ENCODE assay signal across 21 cellular contexts in the genomic region with DNA sequence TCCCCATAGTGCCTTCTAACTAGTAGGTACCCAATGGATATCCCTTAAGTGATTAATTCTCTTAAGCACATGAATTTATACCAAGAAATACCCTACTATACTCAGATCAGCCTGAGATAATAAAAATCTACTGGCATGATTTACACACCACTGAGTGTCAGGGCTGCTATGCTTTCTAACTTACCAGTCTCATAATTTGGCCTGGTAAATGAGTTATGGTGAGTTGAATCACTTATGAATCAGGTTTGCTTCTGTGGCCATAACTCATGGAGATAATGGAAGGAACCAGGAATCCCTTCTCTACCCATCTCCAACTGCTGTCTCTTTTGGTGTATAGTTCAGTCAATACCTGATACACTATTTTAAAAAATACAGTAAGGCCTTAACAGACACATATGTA.
"Had no signal": no experiment of that assay in that cellular context is flagged by ENCODE, and none has a peak within 500 bp of the region (broad histone marks: within the 10 kb centered on the region; RNA-seq: fewer than 3 reads in every experiment).

No MANE protein-coding gene starts in this region.

- H3K9me3 Mint-ChIP-seq: activated CD8-positive, alpha-beta T cell treated with anti-CD3 and anti-CD28 coated beads for 36 hours; stimulated activated memory B cell treated with anti-CD40 and anti-IgM and Interleukin-4, amounts not matched to agents 10 μg/mL and 1 μg/mL and 100 μg/mL, for 72 hours had no signal

- H3K4me1 ChIP-seq: gastroesophageal sphincter, left lung, uterus had no signal

- H3K4me3 ChIP-seq: gastroesophageal sphincter, left lung, mucosa of descending colon, pancreas, thyroid gland, uterus had no signal

- ATAC-seq: activated CD4-positive, alpha-beta T cell treated with anti-CD3 and anti-CD28 coated beads for 36 hours; activated CD8-positive, alpha-beta T cell treated with anti-CD3 and anti-CD28 coated beads for 36 hours; gastroesophageal sphincter; left lung; mucosa of descending colon; naive thymus-derived CD8-positive, alpha-beta T cell; pancreas; stimulated activated memory B cell treated with anti-CD40 and anti-IgM and Interleukin-4, amounts not matched to agents 10 μg/mL and 1 μg/mL and 100 μg/mL, for 72 hours had no signal

- H3K27ac Mint-ChIP-seq: activated CD4-positive, alpha-beta T cell treated with anti-CD3 and anti-CD28 coated beads for 36 hours; activated CD8-positive, alpha-beta T cell treated with anti-CD3 and anti-CD28 coated beads for 36 hours; activated naive CD8-positive, alpha-beta T cell; naive thymus-derived CD8-positive, alpha-beta T cell; stimulated activated memory B cell treated with anti-CD40 and anti-IgM and Interleukin-4, amounts not matched to agents 10 μg/mL and 1 μg/mL and 100 μg/mL, for 72 hours had no signal

- H3K36me3 ChIP-seq: gastroesophageal sphincter, left lung, pancreas, thyroid gland, uterus, WERI-Rb-1 had no signal

- H3K27me3 Mint-ChIP-seq: activated CD4-positive, alpha-beta T cell treated with anti-CD3 and anti-CD28 coated beads for 36 hours; activated CD8-positive, alpha-beta T cell treated with anti-CD3 and anti-CD28 coated beads for 36 hours; activated naive CD8-positive, alpha-beta T cell; naive thymus-derived CD8-positive, alpha-beta T cell; stimulated activated memory B cell treated with anti-CD40 and anti-IgM and Interleukin-4, amounts not matched to agents 10 μg/mL and 1 μg/mL and 100 μg/mL, for 72 hours had no signal

- H3K9me3 ChIP-seq: gastroesophageal sphincter, left lung, mucosa of descending colon, pancreas, thyroid gland, uterus had no signal

- FAIRE-seq: pancreas had no signal

- H3K4me3 Mint-ChIP-seq: activated CD4-positive, alpha-beta T cell treated with anti-CD3 and anti-CD28 coated beads for 36 hours; activated CD8-positive, alpha-beta T cell treated with anti-CD3 and anti-CD28 coated beads for 36 hours; activated naive CD8-positive, alpha-beta T cell; naive thymus-derived CD8-positive, alpha-beta T cell; stimulated activated memory B cell treated with anti-CD40 and anti-IgM and Interleukin-4, amounts not matched to agents 10 μg/mL and 1 μg/mL and 100 μg/mL, for 72 hours had no signal

- DNase-seq: activated CD4-positive, alpha-beta T cell treated with anti-CD3 and anti-CD28 coated beads for 36 hours; activated CD8-positive, alpha-beta T cell treated with anti-CD3 and anti-CD28 coated beads for 36 hours; activated gamma-delta T cell; activated T-cell treated with anti-CD3 and anti-CD28 coated beads, Interleukin-2, amount 50 U/mL, for 48 hours; amygdala; cerebellar nuclear complex; effector memory CD4-positive, alpha-beta T cell; islet precursor cell; left lung; mammary epithelial cell; mucosa of descending colon; naive thymus-derived CD8-positive, alpha-beta T cell; pancreas; stimulated activated CD4-positive, alpha-beta T cell treated with anti-CD3 and anti-CD28 coated beads, Interleukin-2, amount 100 ng/mL, for 48 hours; thyroid gland; uterus; WERI-Rb-1 had no signal

- H3K36me3 Mint-ChIP-seq: activated naive CD8-positive, alpha-beta T cell; naive thymus-derived CD8-positive, alpha-beta T cell; stimulated activated memory B cell treated with anti-CD40 and anti-IgM and Interleukin-4, amounts not matched to agents 10 μg/mL and 1 μg/mL and 100 μg/mL, for 72 hours had no signal

- H3K4me1 Mint-ChIP-seq: activated CD4-positive, alpha-beta T cell treated with anti-CD3 and anti-CD28 coated beads for 36 hours; naive thymus-derived CD8-positive, alpha-beta T cell; stimulated activated memory B cell treated with anti-CD40 and anti-IgM and Interleukin-4, amounts not matched to agents 10 μg/mL and 1 μg/mL and 100 μg/mL, for 72 hours had no signal

- H3K27ac ChIP-seq: epithelial cell of prostate, gastroesophageal sphincter, left lung, pancreas, thyroid gland, uterus, WERI-Rb-1 had no signal

- H3K27me3 ChIP-seq: gastroesophageal sphincter, left lung, pancreas, thyroid gland, uterus had no signal
